In the genomic region with DNA sequence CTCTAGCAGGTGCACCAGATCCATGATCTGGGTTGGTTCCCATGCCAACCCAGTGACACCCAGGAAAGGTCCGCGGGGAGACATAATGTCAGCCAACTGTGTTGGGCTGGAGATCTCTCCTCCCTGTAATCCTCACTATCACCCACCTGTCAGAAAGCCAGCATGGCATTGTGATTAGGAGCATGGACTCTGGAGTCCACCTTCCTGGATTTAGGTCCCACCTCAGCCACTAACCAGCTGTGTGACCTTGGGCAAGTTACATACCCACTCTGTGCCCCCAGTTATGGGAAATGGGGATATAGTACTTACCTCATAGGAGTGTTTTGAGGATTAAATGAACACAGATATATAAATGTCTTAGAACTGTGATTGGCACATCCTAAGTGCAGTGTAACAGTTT, we compare ENCODE assay signal across 24 cellular contexts.
DNase-seq lines count a peak whose midpoint lies in the region; FAIRE-seq and TF ChIP-seq lines count a peak whose summit lies in the region.
"Had no signal": no experiment of that assay in that cellular context is flagged by ENCODE, and none has a peak within 500 bp of the region (broad histone marks: within the 10 kb centered on the region; RNA-seq: fewer than 3 reads in every experiment).

No MANE protein-coding gene starts in this region.

- no peak for TF ChIP-seq EP300 in H1 (IDR thresholded peaks at IDR 0.05; ENCODE audit: borderline replicate concordance in 1 of 2, low read depth in 2 of 2, low read length in 2 of 2)

- no peak overlapping the region for H3K14ac ChIP-seq in H1 (ENCODE audit: insufficient read length)

- H3K36me3 ChIP-seq in HEK293 (ENCODE audit: control insufficient read depth in 2 of 2, insufficient read depth in 1 of 2, low read length in 2 of 2): no peaks in the 10 kb centered on the region
- no peaks in the 10 kb centered on the region for H3K36me3 ChIP-seq in H1 (ENCODE audit: control insufficient read depth in 2 of 4, insufficient read depth in 4 of 4, low read length in 3 of 4)
- H3K36me3 ChIP-seq in WERI-Rb-1: no peaks in the 10 kb centered on the region
- H3K36me3 ChIP-seq: MG63, SJSA1 had no signal

- H3K9ac ChIP-seq in H1 (replicated peaks in 1 of 4; ENCODE audit: extremely low read depth in 1 of 4, low read depth in 3 of 4, low read length in 3 of 4): no peak overlapping the region

- POLR2A ChIA-PET in HEK293 (lab: Yijun Ruan, JAX): no interaction called here
- POLR2A ChIA-PET in H1 (lab: Charles Lee; ENCODE audit: partially characterized antibody): no interaction called here

- H2AFZ ChIP-seq in H1 (ENCODE audit: low read length): no peak overlapping the region

- no peak for TF ChIP-seq RAD21 in H1 (IDR thresholded peaks at IDR 0.05 in 1 of 2, conservative IDR thresholded peaks at IDR 0.05 in 1 of 2; ENCODE audit: low read depth in 2 of 2, low read length in 2 of 2)

- no peak overlapping the region for H4K8ac ChIP-seq in H1 (ENCODE audit: extremely low read depth, insufficient read depth, low read length)

- H3K79me1 ChIP-seq in H1 (ENCODE audit: low read depth, low read length): no peaks in the 10 kb centered on the region

- no peak overlapping the region for H2BK15ac ChIP-seq in H1 (ENCODE audit: low read length)

- H4K91ac ChIP-seq in H1 (replicated peaks; ENCODE audit: insufficient read length, low read length): no peak overlapping the region

- no peaks in the 10 kb centered on the region for H3K4me1 ChIP-seq in HEK293 (ENCODE audit: control insufficient read depth, insufficient read depth, low read length)
- no peaks in the 10 kb centered on the region for H3K4me1 ChIP-seq in H1 (replicated peaks in 1 of 4; ENCODE audit: control insufficient read depth in 3 of 4, insufficient read depth in 4 of 4, low read length in 3 of 4)
- H3K4me1 ChIP-seq: A549, SJSA1 had no signal

- TF ChIP-seq CTCF in HEK293 (tag by site-specific recombination; IDR thresholded peaks at IDR 0.05) (no peak), H1 (IDR thresholded peaks at IDR 0.05; ENCODE audit: control extremely low read depth in 1 of 3, insufficient read depth in 1 of 3, low read depth in 1 of 3, low read length in 3 of 3) (no peak), osteocyte (IDR thresholded peaks at IDR 0.05) (no peak), WERI-Rb-1 (IDR thresholded peaks at IDR 0.05; ENCODE audit: low read depth, low read length) (no peak)

- no peaks in the 10 kb centered on the region for H3K23me2 ChIP-seq in H1 (ENCODE audit: low read depth, low read length)

- WGBS in H1 (ENCODE audit: extremely low coverage in 1 of 2, insufficient coverage in 1 of 2, insufficient read length in 1 of 2, insufficient replicate concordance in 2 of 2, low coverage in 1 of 2, low lambda C conversion rate in 2 of 2, missing lambda C conversion rate in 1 of 2), 2 experiments: 100% methylated on average over 2 of the region's 2 CpGs; no CpG with 5 or more reads in 1 of the 2 experiments

- peak; percentile 28 for DNase-seq in NCI-H69 (lab: John Stamatoyannopoulos, UW)
- DNase-seq in H1 (ENCODE audit: low read depth in 1 of 2, low spot score in 2 of 2): no peak
- peak; percentile 46 for DNase-seq in osteocyte (ENCODE audit: extremely low spot score, unreplicated experiment)
- no peak for DNase-seq in activated CD4-positive, alpha-beta T cell treated with anti-CD3 and anti-CD28 coated beads for 1 hour
- no peak for DNase-seq in WERI-Rb-1
- no peak for DNase-seq in ecto neural progenitor cell (ENCODE audit: low spot score)
- DNase-seq: CD8-positive, alpha-beta memory T cell; DMS 273 treated with DMSO at 0.1 percent for 48 hours; DND-41; KBM-7; MG63; NCI-H2081; NCI-H2171; NCI-H226; NCI-H510A; NCI-H748 treated with DMSO at 0.1 percent for 48 hours; NK-92 treated with Interleukin-12 subunit alpha and Interleukin-12 subunit beta, amount 100 ng/mL, for 24 hours; PC-3 had no signal

- no peak overlapping the region for H4K5ac ChIP-seq in H1 (ENCODE audit: insufficient read length, low read depth, low read length)

- no peak for TF ChIP-seq POLR2A in H1 (IDR thresholded peaks at IDR 0.05; ENCODE audit: control extremely low read depth in 1 of 2, low read depth in 2 of 2, low read length in 2 of 2)

- no peak overlapping the region for H2BK20ac ChIP-seq in H1 (ENCODE audit: low read length)

- no peak overlapping the region for H3K4ac ChIP-seq in H1 (replicated peaks; ENCODE audit: insufficient read length, low read depth, low read length)

- no peak overlapping the region for H2AK5ac ChIP-seq in H1 (ENCODE audit: low read depth, low read length)

- no peaks in the 10 kb centered on the region for H3K9me3 Mint-ChIP-seq in osteocyte (ENCODE audit: unreplicated experiment)
- H3K9me3 Mint-ChIP-seq: CD8-positive, alpha-beta memory T cell had no signal

- H3K18ac ChIP-seq in H1 (ENCODE audit: extremely low read depth, low read length): no peak overlapping the region

- H3K9me3 ChIP-seq in HEK293 (ENCODE audit: control insufficient read depth, insufficient read depth, low read depth, low read length) (no peaks in the 10 kb centered on the region), H1 (ENCODE audit: insufficient read depth in 2 of 2, low read depth in 1 of 2, low read length in 1 of 2) (no peaks in the 10 kb centered on the region), WERI-Rb-1 (ENCODE audit: severe bottlenecking) (no peaks in the 10 kb centered on the region)
- H3K9me3 ChIP-seq: A549, MG63, SJSA1 had no signal

- no peaks in the 10 kb centered on the region for H3K4me1 Mint-ChIP-seq in osteocyte (ENCODE audit: unreplicated experiment)

- H3K36me3 Mint-ChIP-seq in osteocyte (ENCODE audit: unreplicated experiment): no peaks in the 10 kb centered on the region

- no peak overlapping the region for H2BK5ac ChIP-seq in H1 (ENCODE audit: low read depth, low read length)

- no peak overlapping the region; the same call in 1 of the 2 replicates for H2BK12ac ChIP-seq in H1 (ENCODE audit: low read depth, low read length)

- no peak overlapping the region for H3K4me3 ChIP-seq in HEK293 (ENCODE audit: low read depth, low read length)
- H3K4me3 ChIP-seq in H1 (ENCODE audit: extremely low read depth in 1 of 4, insufficient read depth in 2 of 4, low read depth in 3 of 4, low read length in 4 of 4): no peak overlapping the region
- no peak overlapping the region for H3K4me3 ChIP-seq in WERI-Rb-1 (ENCODE audit: low read depth, low read length)
- H3K4me3 ChIP-seq: A549, MG63, SJSA1 had no signal

- H3K56ac ChIP-seq in H1 (replicated peaks; ENCODE audit: insufficient read length, low read depth, low read length): no peak overlapping the region

- H3K79me2 ChIP-seq in H1 (ENCODE audit: control insufficient read depth in 1 of 2, insufficient read depth in 2 of 2, low read length in 2 of 2): no peaks in the 10 kb centered on the region

- H4K20me1 ChIP-seq in H1 (replicated peaks in 1 of 2; ENCODE audit: control insufficient read depth in 1 of 2, insufficient read depth in 2 of 2, low read length in 2 of 2): no peaks in the 10 kb centered on the region

- no peak overlapping the region for H3K27ac Mint-ChIP-seq in osteocyte (ENCODE audit: unreplicated experiment)
- H3K27ac Mint-ChIP-seq: B cell; CD8-positive, alpha-beta memory T cell had no signal

- no peak overlapping the region for H3K4me3 Mint-ChIP-seq in osteocyte (ENCODE audit: unreplicated experiment)
- H3K4me3 Mint-ChIP-seq: B cell; CD8-positive, alpha-beta memory T cell had no signal

- FAIRE-seq in H1 (lab: Jason Lieb, UNC): no peak
- FAIRE-seq: A549, GM12892 had no signal

- H3K27me3 Mint-ChIP-seq in osteocyte (ENCODE audit: unreplicated experiment): no peaks in the 10 kb centered on the region
- H3K27me3 Mint-ChIP-seq: B cell had no signal

- H3K4me2 ChIP-seq in H1 (ENCODE audit: insufficient read depth in 1 of 2, low read depth in 2 of 2, low read length in 2 of 2): no peak overlapping the region
- H3K4me2 ChIP-seq: A549 had no signal

- CTCF ChIA-PET in HEK293 (lab: Yijun Ruan, JAX): no interaction called here
- CTCF ChIA-PET in H1 (lab: Charles Lee; ENCODE audit: partially characterized antibody): interaction anchor here (0.7 kb wide), 1 partner anchor 15 kb away, joined by 3 read pairs; no protein-coding TSS in a partner anchor

- H3K23ac ChIP-seq in H1 (ENCODE audit: insufficient read length): no peak overlapping the region

- H3K27me3 ChIP-seq in H1 (replicated peaks in 1 of 4; ENCODE audit: control insufficient read depth in 3 of 4, extremely low read depth in 1 of 4, insufficient read depth in 3 of 4, low read length in 3 of 4): no peaks in the 10 kb centered on the region
- no peaks in the 10 kb centered on the region for H3K27me3 ChIP-seq in WERI-Rb-1 (ENCODE audit: insufficient read depth, low read depth, severe bottlenecking)
- H3K27me3 ChIP-seq: MG63, SJSA1 had no signal

- no peak overlapping the region for H2BK120ac ChIP-seq in H1 (replicated peaks; ENCODE audit: low read depth, low read length)

- H3K27ac ChIP-seq in HEK293 (ENCODE audit: extremely low read depth, low read depth, low read length): no peak overlapping the region
- H3K27ac ChIP-seq in H1 (ENCODE audit: low read depth, low read length): no peak overlapping the region
- no peak overlapping the region for H3K27ac ChIP-seq in WERI-Rb-1
- H3K27ac ChIP-seq: A549, C4-2B, SJSA1 had no signal

TF ChIP-seq in HEK293, 187 proteins besides CTCF, POLR2A, EP300 and RAD21:
- peak; percentile 68; the same call in 1 of the 2 replicates for TF ChIP-seq ZNF768 (tag by site-specific recombination; IDR thresholded peaks at IDR 0.05)
- no peak for TF ChIP-seq ZFP37 (tag by site-specific recombination; IDR thresholded peaks at IDR 0.05)

TF ChIP-seq in H1, 55 proteins besides CTCF, POLR2A, EP300 and RAD21:
- TF ChIP-seq SIN3A (conservative IDR thresholded peaks at IDR 0.05 in 1 of 2, IDR thresholded peaks at IDR 0.05 in 1 of 2; ENCODE audit: low read depth in 1 of 2, low read length in 2 of 2) (no peak), EGR1 (IDR thresholded peaks at IDR 0.05; ENCODE audit: borderline replicate concordance, low read depth, low read length) (no peak), PHF8 (conservative IDR thresholded peaks at IDR 0.05; ENCODE audit: low read depth, low read length) (no peak), KDM1A (IDR thresholded peaks at IDR 0.05; ENCODE audit: borderline replicate concordance, low read length) (peak; percentile 59; the same call in 1 of the 2 replicates), CBX5 (IDR thresholded peaks at IDR 0.05; ENCODE audit: low read depth, low read length) (no peak), BACH1 (IDR thresholded peaks at IDR 0.05; ENCODE audit: low read length) (no peak), NRF1 (IDR thresholded peaks at IDR 0.05; ENCODE audit: low read depth, low read length) (no peak), SP1 (IDR thresholded peaks at IDR 0.05; ENCODE audit: low read depth, low read length) (no peak)

Comparison
In these comparisons a context has a peak if more than half of its experiments do, and no peak if none do; other contexts are left out.
1. DNase-seq: peak in NCI-H69 (single experiment) and osteocyte (single experiment); none in H1 (0 of 2), activated CD4-positive, alpha-beta T cell treated with anti-CD3 and anti-CD28 coated beads for 1 hour (single experiment), WERI-Rb-1 (single experiment) and ecto neural progenitor cell (single experiment).